1 cellular context compared by ENCODE assay signal in the genomic region with DNA sequence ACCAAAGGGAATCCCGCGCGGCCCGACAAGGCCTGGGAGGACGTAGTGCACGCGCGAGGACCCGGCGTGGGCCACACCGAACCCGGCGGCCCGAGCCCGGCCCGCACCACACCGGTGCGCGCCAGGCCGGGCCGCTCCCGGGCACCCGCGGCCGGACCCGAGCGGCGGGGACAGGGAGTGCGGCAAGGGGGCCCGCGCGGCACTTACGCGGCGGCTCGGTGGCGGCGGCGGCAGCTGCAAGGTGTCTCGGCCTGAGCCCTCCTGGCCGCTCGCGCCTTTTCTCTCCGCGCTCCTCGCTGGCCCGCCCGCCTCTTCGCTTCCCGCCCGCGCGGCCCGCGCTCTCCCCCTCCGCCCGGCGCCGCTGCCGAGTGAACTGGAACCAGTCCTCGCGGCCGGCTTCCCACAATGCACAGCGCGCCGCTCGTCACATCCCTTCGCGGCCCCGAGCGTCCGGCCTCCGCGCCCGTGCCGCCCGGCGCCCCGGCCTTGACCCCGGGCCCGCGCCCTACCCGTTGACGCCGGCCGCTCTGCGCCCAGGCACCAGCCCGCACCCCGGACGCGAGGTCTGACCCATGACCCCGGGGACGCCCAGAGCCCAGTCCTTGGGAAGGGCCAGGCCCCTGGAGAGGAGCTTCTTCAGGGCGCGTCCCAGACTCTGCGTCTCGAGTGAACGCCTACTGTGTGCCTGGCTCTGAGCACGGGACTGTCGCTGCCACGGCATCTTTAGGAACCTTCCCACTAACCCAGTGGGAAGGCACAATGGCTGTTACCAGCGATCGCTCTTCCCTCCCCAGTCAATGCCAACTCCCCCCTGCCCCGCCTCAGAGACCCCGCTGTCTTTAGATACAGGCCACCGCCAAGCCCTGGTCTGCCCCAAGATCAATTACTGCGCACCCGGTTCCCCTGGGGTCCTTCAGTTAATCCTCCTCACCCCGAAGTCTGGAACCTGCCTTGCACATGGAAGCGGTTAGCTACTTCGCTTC.
TF ChIP-seq lines count a peak whose summit lies in the region.

A gene (minus strand): TSS at position 377 of the 983 bp plus-strand sequence. CDS start 10,138 bp downstream, outside the sequence.

TF ChIP-seq in HEK293, 187 proteins besides CTCF, POLR2A, EP300 and RAD21 (continued from another document):
- no peak for TF ChIP-seq ZNF19 (tag by site-specific recombination; IDR thresholded peaks at IDR 0.05; ENCODE audit: low read depth)
- TF ChIP-seq YY1 (tag by site-specific recombination; IDR thresholded peaks at IDR 0.05), result peak; percentile 34; the same call in 1 of the 2 replicates
- TF ChIP-seq SALL2 (tag by site-specific recombination; IDR thresholded peaks at IDR 0.05; ENCODE audit: borderline replicate concordance), result no peak
- TF ChIP-seq, protein P1, sequence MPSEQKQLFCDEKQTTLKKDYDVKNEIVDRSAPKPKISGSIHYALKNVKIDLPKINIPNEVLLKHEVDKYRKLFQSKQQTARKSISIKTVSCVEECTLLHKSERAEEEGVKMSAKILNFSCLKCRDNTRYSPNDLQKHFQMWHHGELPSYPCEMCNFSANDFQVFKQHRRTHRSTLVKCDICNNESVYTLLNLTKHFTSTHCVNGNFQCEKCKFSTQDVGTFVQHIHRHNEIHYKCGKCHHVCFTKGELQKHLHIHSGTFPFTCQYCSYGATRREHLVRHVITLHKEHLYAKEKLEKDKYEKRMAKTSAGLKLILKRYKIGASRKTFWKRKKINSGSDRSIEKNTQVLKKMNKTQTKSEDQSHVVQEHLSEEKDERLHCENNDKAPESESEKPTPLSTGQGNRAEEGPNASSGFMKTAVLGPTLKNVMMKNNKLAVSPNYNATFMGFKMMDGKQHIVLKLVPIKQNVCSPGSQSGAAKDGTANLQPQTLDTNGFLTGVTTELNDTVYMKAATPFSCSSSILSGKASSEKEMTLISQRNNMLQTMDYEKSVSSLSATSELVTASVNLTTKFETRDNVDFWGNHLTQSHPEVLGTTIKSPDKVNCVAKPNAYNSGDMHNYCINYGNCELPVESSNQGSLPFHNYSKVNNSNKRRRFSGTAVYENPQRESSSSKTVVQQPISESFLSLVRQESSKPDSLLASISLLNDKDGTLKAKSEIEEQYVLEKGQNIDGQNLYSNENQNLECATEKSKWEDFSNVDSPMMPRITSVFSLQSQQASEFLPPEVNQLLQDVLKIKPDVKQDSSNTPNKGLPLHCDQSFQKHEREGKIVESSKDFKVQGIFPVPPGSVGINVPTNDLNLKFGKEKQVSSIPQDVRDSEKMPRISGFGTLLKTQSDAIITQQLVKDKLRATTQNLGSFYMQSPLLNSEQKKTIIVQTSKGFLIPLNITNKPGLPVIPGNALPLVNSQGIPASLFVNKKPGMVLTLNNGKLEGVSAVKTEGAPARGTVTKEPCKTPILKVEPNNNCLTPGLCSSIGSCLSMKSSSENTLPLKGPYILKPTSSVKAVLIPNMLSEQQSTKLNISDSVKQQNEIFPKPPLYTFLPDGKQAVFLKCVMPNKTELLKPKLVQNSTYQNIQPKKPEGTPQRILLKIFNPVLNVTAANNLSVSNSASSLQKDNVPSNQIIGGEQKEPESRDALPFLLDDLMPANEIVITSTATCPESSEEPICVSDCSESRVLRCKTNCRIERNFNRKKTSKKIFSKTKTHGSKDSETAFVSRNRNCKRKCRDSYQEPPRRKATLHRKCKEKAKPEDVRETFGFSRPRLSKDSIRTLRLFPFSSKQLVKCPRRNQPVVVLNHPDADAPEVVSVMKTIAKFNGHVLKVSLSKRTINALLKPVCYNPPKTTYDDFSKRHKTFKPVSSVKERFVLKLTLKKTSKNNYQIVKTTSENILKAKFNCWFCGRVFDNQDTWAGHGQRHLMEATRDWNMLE (tag by site-specific recombination; conservative IDR thresholded peaks at IDR 0.05; ENCODE audit: low read depth), result no peak
- TF ChIP-seq ZNF10 (tag by site-specific recombination; IDR thresholded peaks at IDR 0.05), result no peak
- TF ChIP-seq HOXC10 (CRISPR knock-in tag; IDR thresholded peaks at IDR 0.05), result 0 out of 2 replicates have a peak, but pooled peaks have one; percentile 29
- no peak for TF ChIP-seq TRIM28 (IDR thresholded peaks at IDR 0.05; ENCODE audit: borderline replicate concordance, low read length)
- TF ChIP-seq ZNF571 (tag by site-specific recombination; IDR thresholded peaks at IDR 0.05), result no peak
- TF ChIP-seq, protein P2, sequence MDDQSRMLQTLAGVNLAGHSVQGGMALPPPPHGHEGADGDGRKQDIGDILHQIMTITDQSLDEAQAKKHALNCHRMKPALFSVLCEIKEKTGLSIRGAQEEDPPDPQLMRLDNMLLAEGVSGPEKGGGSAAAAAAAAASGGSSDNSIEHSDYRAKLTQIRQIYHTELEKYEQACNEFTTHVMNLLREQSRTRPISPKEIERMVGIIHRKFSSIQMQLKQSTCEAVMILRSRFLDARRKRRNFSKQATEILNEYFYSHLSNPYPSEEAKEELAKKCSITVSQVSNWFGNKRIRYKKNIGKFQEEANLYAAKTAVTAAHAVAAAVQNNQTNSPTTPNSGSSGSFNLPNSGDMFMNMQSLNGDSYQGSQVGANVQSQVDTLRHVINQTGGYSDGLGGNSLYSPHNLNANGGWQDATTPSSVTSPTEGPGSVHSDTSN (CRISPR knock-in tag; IDR thresholded peaks at IDR 0.05), result peak; percentile 93
- TF ChIP-seq ZNF404 (tag by site-specific recombination; IDR thresholded peaks at IDR 0.05), result no peak
- TF ChIP-seq ZNF600 (tag by site-specific recombination; IDR thresholded peaks at IDR 0.05), result no peak
- TF ChIP-seq ZBTB8A (tag by site-specific recombination; IDR thresholded peaks at IDR 0.05), result peak; percentile 75
- no peak for TF ChIP-seq ZNF837 (tag by site-specific recombination; IDR thresholded peaks at IDR 0.05)
- TF ChIP-seq ZFP69B (tag by site-specific recombination; IDR thresholded peaks at IDR 0.05), result no peak
- TF ChIP-seq, protein P3, sequence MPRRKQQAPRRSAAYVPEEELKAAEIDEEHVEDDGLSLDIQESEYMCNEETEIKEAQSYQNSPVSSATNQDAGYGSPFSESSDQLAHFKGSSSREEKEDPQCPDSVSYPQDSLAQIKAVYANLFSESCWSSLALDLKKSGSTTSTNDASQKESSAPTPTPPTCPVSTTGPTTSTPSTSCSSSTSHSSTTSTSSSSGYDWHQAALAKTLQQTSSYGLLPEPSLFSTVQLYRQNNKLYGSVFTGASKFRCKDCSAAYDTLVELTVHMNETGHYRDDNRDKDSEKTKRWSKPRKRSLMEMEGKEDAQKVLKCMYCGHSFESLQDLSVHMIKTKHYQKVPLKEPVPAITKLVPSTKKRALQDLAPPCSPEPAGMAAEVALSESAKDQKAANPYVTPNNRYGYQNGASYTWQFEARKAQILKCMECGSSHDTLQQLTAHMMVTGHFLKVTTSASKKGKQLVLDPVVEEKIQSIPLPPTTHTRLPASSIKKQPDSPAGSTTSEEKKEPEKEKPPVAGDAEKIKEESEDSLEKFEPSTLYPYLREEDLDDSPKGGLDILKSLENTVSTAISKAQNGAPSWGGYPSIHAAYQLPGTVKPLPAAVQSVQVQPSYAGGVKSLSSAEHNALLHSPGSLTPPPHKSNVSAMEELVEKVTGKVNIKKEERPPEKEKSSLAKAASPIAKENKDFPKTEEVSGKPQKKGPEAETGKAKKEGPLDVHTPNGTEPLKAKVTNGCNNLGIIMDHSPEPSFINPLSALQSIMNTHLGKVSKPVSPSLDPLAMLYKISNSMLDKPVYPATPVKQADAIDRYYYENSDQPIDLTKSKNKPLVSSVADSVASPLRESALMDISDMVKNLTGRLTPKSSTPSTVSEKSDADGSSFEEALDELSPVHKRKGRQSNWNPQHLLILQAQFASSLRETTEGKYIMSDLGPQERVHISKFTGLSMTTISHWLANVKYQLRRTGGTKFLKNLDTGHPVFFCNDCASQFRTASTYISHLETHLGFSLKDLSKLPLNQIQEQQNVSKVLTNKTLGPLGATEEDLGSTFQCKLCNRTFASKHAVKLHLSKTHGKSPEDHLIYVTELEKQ (tag by site-specific recombination; IDR thresholded peaks at IDR 0.05; ENCODE audit: borderline replicate concordance), result no peak
- TF ChIP-seq, protein P4, sequence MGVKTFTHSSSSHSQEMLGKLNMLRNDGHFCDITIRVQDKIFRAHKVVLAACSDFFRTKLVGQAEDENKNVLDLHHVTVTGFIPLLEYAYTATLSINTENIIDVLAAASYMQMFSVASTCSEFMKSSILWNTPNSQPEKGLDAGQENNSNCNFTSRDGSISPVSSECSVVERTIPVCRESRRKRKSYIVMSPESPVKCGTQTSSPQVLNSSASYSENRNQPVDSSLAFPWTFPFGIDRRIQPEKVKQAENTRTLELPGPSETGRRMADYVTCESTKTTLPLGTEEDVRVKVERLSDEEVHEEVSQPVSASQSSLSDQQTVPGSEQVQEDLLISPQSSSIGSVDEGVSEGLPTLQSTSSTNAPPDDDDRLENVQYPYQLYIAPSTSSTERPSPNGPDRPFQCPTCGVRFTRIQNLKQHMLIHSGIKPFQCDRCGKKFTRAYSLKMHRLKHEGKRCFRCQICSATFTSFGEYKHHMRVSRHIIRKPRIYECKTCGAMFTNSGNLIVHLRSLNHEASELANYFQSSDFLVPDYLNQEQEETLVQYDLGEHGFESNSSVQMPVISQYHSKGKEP (tag by site-specific recombination; IDR thresholded peaks at IDR 0.05), result 0 out of 2 replicates have a peak, but pooled peaks have one; percentile 21
- TF ChIP-seq MZF1 (tag by site-specific recombination; IDR thresholded peaks at IDR 0.05; ENCODE audit: borderline replicate concordance), result no peak
- no peak for TF ChIP-seq ZNF354C (tag by site-specific recombination; IDR thresholded peaks at IDR 0.05; ENCODE audit: borderline replicate concordance, low read depth)
- peak; percentile 70; the same call in 1 of the 2 replicates for TF ChIP-seq ZNF561 (tag by site-specific recombination; IDR thresholded peaks at IDR 0.05; ENCODE audit: borderline replicate concordance)
- 0 out of 2 replicates have a peak, but pooled peaks have one; percentile 16 for TF ChIP-seq SP3 (tag by site-specific recombination; IDR thresholded peaks at IDR 0.05)
- no peak for TF ChIP-seq ZFP41 (tag by site-specific recombination; IDR thresholded peaks at IDR 0.05; ENCODE audit: borderline replicate concordance)
- TF ChIP-seq ZNF629 (tag by site-specific recombination; IDR thresholded peaks at IDR 0.05), result no peak
- TF ChIP-seq ZNF341 (tag by site-specific recombination; IDR thresholded peaks at IDR 0.05; ENCODE audit: low read depth), result peak; percentile 93
- TF ChIP-seq KLF9 (tag by site-specific recombination; IDR thresholded peaks at IDR 0.05; ENCODE audit: low read depth), result 0 out of 2 replicates have a peak, but pooled peaks have one; percentile 23
- TF ChIP-seq ZNF660 (tag by site-specific recombination; IDR thresholded peaks at IDR 0.05), result peak; percentile 80
- TF ChIP-seq, protein P5, sequence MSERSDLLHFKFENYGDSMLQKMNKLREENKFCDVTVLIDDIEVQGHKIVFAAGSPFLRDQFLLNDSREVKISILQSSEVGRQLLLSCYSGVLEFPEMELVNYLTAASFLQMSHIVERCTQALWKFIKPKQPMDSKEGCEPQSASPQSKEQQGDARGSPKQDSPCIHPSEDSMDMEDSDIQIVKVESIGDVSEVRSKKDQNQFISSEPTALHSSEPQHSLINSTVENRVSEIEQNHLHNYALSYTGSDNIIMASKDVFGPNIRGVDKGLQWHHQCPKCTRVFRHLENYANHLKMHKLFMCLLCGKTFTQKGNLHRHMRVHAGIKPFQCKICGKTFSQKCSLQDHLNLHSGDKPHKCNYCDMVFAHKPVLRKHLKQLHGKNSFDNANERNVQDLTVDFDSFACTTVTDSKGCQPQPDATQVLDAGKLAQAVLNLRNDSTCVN (tag by site-specific recombination; optimal IDR thresholded peaks at IDR 0.05), result peak; percentile 76
- no peak for TF ChIP-seq ZNF654 (tag by site-specific recombination; IDR thresholded peaks at IDR 0.05; ENCODE audit: low read depth)
- TF ChIP-seq ZNF184 (tag by site-specific recombination; IDR thresholded peaks at IDR 0.05), result no peak
- no peak for TF ChIP-seq OSR2 (tag by site-specific recombination; IDR thresholded peaks at IDR 0.05)
- TF ChIP-seq ZNF394 (tag by site-specific recombination; IDR thresholded peaks at IDR 0.05; ENCODE audit: borderline replicate concordance), result no peak
- TF ChIP-seq ZNF16 (tag by site-specific recombination; IDR thresholded peaks at IDR 0.05; ENCODE audit: low read depth), result no peak
- no peak for TF ChIP-seq ZNF157 (tag by site-specific recombination; IDR thresholded peaks at IDR 0.05)
- TF ChIP-seq, protein P6, sequence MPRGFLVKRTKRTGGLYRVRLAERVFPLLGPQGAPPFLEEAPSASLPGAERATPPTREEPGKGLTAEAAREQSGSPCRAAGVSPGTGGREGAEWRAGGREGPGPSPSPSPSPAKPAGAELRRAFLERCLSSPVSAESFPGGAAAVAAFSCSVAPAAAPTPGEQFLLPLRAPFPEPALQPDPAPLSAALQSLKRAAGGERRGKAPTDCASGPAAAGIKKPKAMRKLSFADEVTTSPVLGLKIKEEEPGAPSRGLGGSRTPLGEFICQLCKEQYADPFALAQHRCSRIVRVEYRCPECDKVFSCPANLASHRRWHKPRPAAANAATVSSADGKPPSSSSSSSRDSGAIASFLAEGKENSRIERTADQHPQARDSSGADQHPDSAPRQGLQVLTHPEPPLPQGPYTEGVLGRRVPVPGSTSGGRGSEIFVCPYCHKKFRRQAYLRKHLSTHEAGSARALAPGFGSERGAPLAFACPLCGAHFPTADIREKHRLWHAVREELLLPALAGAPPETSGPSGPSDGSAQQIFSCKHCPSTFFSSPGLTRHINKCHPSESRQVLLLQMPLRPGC (tag by site-specific recombination; IDR thresholded peaks at IDR 0.05), result no peak
- TF ChIP-seq, protein P7, sequence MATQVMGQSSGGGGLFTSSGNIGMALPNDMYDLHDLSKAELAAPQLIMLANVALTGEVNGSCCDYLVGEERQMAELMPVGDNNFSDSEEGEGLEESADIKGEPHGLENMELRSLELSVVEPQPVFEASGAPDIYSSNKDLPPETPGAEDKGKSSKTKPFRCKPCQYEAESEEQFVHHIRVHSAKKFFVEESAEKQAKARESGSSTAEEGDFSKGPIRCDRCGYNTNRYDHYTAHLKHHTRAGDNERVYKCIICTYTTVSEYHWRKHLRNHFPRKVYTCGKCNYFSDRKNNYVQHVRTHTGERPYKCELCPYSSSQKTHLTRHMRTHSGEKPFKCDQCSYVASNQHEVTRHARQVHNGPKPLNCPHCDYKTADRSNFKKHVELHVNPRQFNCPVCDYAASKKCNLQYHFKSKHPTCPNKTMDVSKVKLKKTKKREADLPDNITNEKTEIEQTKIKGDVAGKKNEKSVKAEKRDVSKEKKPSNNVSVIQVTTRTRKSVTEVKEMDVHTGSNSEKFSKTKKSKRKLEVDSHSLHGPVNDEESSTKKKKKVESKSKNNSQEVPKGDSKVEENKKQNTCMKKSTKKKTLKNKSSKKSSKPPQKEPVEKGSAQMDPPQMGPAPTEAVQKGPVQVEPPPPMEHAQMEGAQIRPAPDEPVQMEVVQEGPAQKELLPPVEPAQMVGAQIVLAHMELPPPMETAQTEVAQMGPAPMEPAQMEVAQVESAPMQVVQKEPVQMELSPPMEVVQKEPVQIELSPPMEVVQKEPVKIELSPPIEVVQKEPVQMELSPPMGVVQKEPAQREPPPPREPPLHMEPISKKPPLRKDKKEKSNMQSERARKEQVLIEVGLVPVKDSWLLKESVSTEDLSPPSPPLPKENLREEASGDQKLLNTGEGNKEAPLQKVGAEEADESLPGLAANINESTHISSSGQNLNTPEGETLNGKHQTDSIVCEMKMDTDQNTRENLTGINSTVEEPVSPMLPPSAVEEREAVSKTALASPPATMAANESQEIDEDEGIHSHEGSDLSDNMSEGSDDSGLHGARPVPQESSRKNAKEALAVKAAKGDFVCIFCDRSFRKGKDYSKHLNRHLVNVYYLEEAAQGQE (tag by site-specific recombination; IDR thresholded peaks at IDR 0.05), result no peak
